ENCODE assay signal across 30 cellular contexts in the genomic region with DNA sequence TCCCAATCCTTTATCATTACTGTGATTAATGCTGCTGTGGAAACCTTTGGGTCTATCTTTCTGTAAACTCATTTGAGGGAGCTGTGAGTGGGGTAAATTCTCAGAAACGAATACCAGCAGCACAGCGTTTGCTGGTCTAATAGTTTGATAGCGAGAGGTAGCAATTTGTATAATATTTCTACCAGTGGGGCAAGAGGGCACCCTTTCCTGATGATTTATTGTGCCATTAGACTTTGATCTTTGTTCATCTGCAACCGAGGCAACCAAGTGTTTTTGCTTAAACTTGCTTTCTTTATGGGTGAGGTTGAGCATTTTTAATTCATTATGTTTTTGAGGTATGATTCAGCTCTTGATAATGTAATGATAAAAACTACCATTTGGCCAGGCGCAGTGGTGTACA.
"Had no signal": no experiment of that assay in that cellular context is flagged by ENCODE, and none has a peak within 500 bp of the region (broad histone marks: within the 10 kb centered on the region; RNA-seq: fewer than 3 reads in every experiment).

No MANE protein-coding gene starts in this region.

- H3K27me3 Mint-ChIP-seq: activated CD4-positive, alpha-beta memory T cell treated with anti-CD3 and anti-CD28 coated beads, Interleukin-2, amount 10 ng/mL, durations not matched to agents 7 days and 5 days; activated CD8-positive, alpha-beta memory T cell treated with anti-CD3 and anti-CD28 coated beads, Interleukin-2, amount 10 ng/mL, durations not matched to agents 7 days and 5 days; effector memory CD8-positive, alpha-beta T cell; stimulated activated naive CD8-positive, alpha-beta T cell treated with anti-CD3 and anti-CD28 coated beads, Interleukin-15, Interleukin-2, amounts not matched to agents 100 ng/mL and 50 ng/mL, for 24 hours had no signal

- ATAC-seq: activated CD8-positive, alpha-beta memory T cell treated with anti-CD3 and anti-CD28 coated beads, Interleukin-2, amount 10 ng/mL, durations not matched to agents 7 days and 5 days; esophagus mucosa; left ventricle myocardium superior; mucosa of descending colon; WTC11 had no signal

- H3K4me1 ChIP-seq: ascending aorta, colonic mucosa, sigmoid colon, thyroid gland had no signal

- H3K27me3 ChIP-seq: ascending aorta, colonic mucosa, thyroid gland had no signal

- H3K4me3 Mint-ChIP-seq: activated CD4-positive, alpha-beta memory T cell treated with anti-CD3 and anti-CD28 coated beads, Interleukin-2, amount 10 ng/mL, durations not matched to agents 7 days and 5 days; activated CD4-positive, alpha-beta T cell treated with anti-CD3 and anti-CD28 coated beads, Interleukin-2, amount 10 ng/mL, durations not matched to agents 24 days and 14 days; activated CD8-positive, alpha-beta memory T cell treated with anti-CD3 and anti-CD28 coated beads, Interleukin-2, amount 10 ng/mL, durations not matched to agents 7 days and 5 days; activated T-helper 1 cell treated with anti-CD3 and anti-CD28 coated beads, Interleukin-12 subunit alpha, Interleukin-12 subunit beta, Interleukin-2, Interleukin-4 antibody, amounts not matched to agents 30 ng/mL and 10 ng/mL and 1 ng/mL, durations not matched to agents 14 hours and 24 hours and 36 hours; neural crest cell; stimulated activated naive CD8-positive, alpha-beta T cell treated with anti-CD3 and anti-CD28 coated beads, Interleukin-15, Interleukin-2, amounts not matched to agents 100 ng/mL and 50 ng/mL, for 24 hours; T-helper 1 cell treated with Interleukin-12 subunit alpha and Interleukin-12 subunit beta and Interleukin-4 antibody, amounts not matched to agents 30 μg/mL and 1 μg/mL, for 36 hours; WTC11 had no signal

- H3K27ac Mint-ChIP-seq: activated CD4-positive, alpha-beta T cell treated with anti-CD3 and anti-CD28 coated beads, Interleukin-2, amount 10 ng/mL, durations not matched to agents 24 days and 14 days; activated T-helper 1 cell treated with anti-CD3 and anti-CD28 coated beads, Interleukin-12 subunit alpha, Interleukin-12 subunit beta, Interleukin-2, Interleukin-4 antibody, amounts not matched to agents 30 ng/mL and 10 ng/mL and 1 ng/mL, durations not matched to agents 14 hours and 24 hours and 36 hours; stimulated activated naive CD8-positive, alpha-beta T cell treated with anti-CD3 and anti-CD28 coated beads, Interleukin-15, Interleukin-2, amounts not matched to agents 100 ng/mL and 50 ng/mL, for 24 hours; T-helper 1 cell treated with Interleukin-12 subunit alpha and Interleukin-12 subunit beta and Interleukin-4 antibody, amounts not matched to agents 30 μg/mL and 1 μg/mL, for 36 hours; WTC11 had no signal

- H3K9me3 Mint-ChIP-seq: activated CD4-positive, alpha-beta memory T cell treated with anti-CD3 and anti-CD28 coated beads, Interleukin-2, amount 10 ng/mL, durations not matched to agents 7 days and 5 days; activated CD4-positive, alpha-beta T cell treated with anti-CD3 and anti-CD28 coated beads, Interleukin-2, amount 10 ng/mL, durations not matched to agents 24 days and 14 days; activated T-helper 1 cell treated with anti-CD3 and anti-CD28 coated beads, Interleukin-12 subunit alpha, Interleukin-12 subunit beta, Interleukin-2, Interleukin-4 antibody, amounts not matched to agents 30 ng/mL and 10 ng/mL and 1 ng/mL, durations not matched to agents 14 hours and 24 hours and 36 hours; effector memory CD8-positive, alpha-beta T cell; neural crest cell; stimulated activated naive CD8-positive, alpha-beta T cell treated with anti-CD3 and anti-CD28 coated beads, Interleukin-15, Interleukin-2, amounts not matched to agents 100 ng/mL and 50 ng/mL, for 24 hours; T-helper 1 cell treated with Interleukin-12 subunit alpha and Interleukin-12 subunit beta and Interleukin-4 antibody, amounts not matched to agents 30 μg/mL and 1 μg/mL, for 36 hours; WTC11 had no signal

- FAIRE-seq: endothelial cell of umbilical vein, frontal cortex had no signal

- H3K36me3 Mint-ChIP-seq: WTC11 had no signal

- H3K4me1 Mint-ChIP-seq: activated CD4-positive, alpha-beta T cell treated with anti-CD3 and anti-CD28 coated beads, Interleukin-2, amount 10 ng/mL, durations not matched to agents 24 days and 14 days had no signal

- H3K27ac ChIP-seq: ascending aorta, brain microvascular endothelial cell, colonic mucosa, dorsolateral prefrontal cortex had no signal

- DNase-seq: activated CD4-positive, alpha-beta memory T cell treated with anti-CD3 and anti-CD28 coated beads, Interleukin-2, amount 10 ng/mL, durations not matched to agents 7 days and 5 days; activated CD4-positive, alpha-beta T cell treated with anti-CD3 and anti-CD28 coated beads, Interleukin-2, amount 10 ng/mL, durations not matched to agents 24 days and 14 days; activated CD8-positive, alpha-beta memory T cell treated with anti-CD3 and anti-CD28 coated beads, Interleukin-2, amount 10 ng/mL, durations not matched to agents 7 days and 5 days; activated gamma-delta T cell; activated naive CD4-positive, alpha-beta T cell treated with anti-CD3 and anti-CD28 coated beads, Interleukin-2, amount 50 U/mL, for 16 hours; brain microvascular endothelial cell; central memory CD4-positive, alpha-beta T cell; colonic mucosa; dorsolateral prefrontal cortex; effector memory CD8-positive, alpha-beta T cell; hippocampal formation; left ventricle myocardium superior; mesendoderm; mucosa of descending colon; retina; sigmoid colon; stimulated activated CD4-positive, alpha-beta T cell treated with anti-CD3 and anti-CD28 coated beads, Interleukin-2, amount 100 ng/mL, for 48 hours; stimulated activated CD8-positive, alpha-beta memory T cell treated with anti-CD3 and anti-CD28 coated beads, Interleukin-4, amount 100 ng/mL, for 48 hours; substantia nigra; T1000; thyroid gland had no signal

- H3K36me3 ChIP-seq: ascending aorta, brain microvascular endothelial cell, colonic mucosa, sigmoid colon, thyroid gland had no signal

- H3K4me3 ChIP-seq: ascending aorta, colonic mucosa, dorsolateral prefrontal cortex, mucosa of descending colon, sigmoid colon, thyroid gland had no signal

- H3K9me3 ChIP-seq: ascending aorta, colonic mucosa, mucosa of descending colon, sigmoid colon, thyroid gland had no signal
